11 cellular contexts compared by ENCODE assay signal in genomic region chrX:21946925-21947641, GRCh38. TPM values are rescaled to one million over a fixed set of nuclear protein-coding genes. Genes with fewer than 3 reads are reported as not detected.
DNase-seq lines count a peak whose midpoint lies in the region; ATAC-seq and TF ChIP-seq lines count a peak whose summit lies in the region.
"Had no signal": no experiment of that assay in that cellular context is flagged by ENCODE, and none has a peak within 500 bp of the region (broad histone marks: within the 10 kb centered on the region; RNA-seq: fewer than 3 reads in every experiment).

No MANE protein-coding gene starts in this region.

- H3K27me3 Mint-ChIP-seq in activated T-cell treated with anti-CD3 and anti-CD28 coated beads, Interleukin-2, amount 50 U/mL, for 24 hours = peaks cover 18% of the 10 kb centered on the region
- H3K27me3 Mint-ChIP-seq in activated naive CD8-positive, alpha-beta T cell treated with anti-CD3 and anti-CD28 coated beads for 36 hours = no peaks in the 10 kb centered on the region
- H3K27me3 Mint-ChIP-seq: CD4-positive, alpha-beta memory T cell had no signal

- peaks cover 26% of the 10 kb centered on the region for H3K36me3 Mint-ChIP-seq in activated T-cell treated with anti-CD3 and anti-CD28 coated beads, Interleukin-2, amount 50 U/mL, for 24 hours (ENCODE audit: low read depth)
- H3K36me3 Mint-ChIP-seq in activated naive CD8-positive, alpha-beta T cell treated with anti-CD3 and anti-CD28 coated beads for 36 hours = peaks cover 43% of the 10 kb centered on the region

- TF ChIP-seq CTCF in thoracic aorta (IDR thresholded peaks at IDR 0.05) = no peak
- TF ChIP-seq CTCF in prostate gland (IDR thresholded peaks at IDR 0.05) = no peak
- no peak for TF ChIP-seq CTCF in ascending aorta (IDR thresholded peaks at IDR 0.05)

- H3K4me1 ChIP-seq in iPS-18a (ENCODE audit: control insufficient read depth, low read depth, low read length) = peaks cover 34% of the 10 kb centered on the region
- peaks cover 5 to 71% of the 10 kb centered on the region in 2 donors for H3K4me1 ChIP-seq in thoracic aorta (ENCODE audit: control insufficient read depth in 1 of 2, low read depth in 2 of 2)
- no peaks in the 10 kb centered on the region for H3K4me1 ChIP-seq in prostate gland (replicated peaks)
- peaks cover 0 to 13% of the 10 kb centered on the region in 2 donors for H3K4me1 ChIP-seq in ascending aorta

- H3K27ac ChIP-seq in iPS-18a (ENCODE audit: low read length) (no peak overlapping the region), thoracic aorta (peak overlapping the region in 1 of 2 donors; percentile 55), prostate gland (peak overlapping the region in 1 of 2 donors; percentile 22), ascending aorta (peak overlapping the region in 1 of 2 donors; percentile 53)

- no peak for DNase-seq in activated T-cell treated with anti-CD3 and anti-CD28 coated beads, Interleukin-2, amount 50 U/mL, for 24 hours
- DNase-seq in activated T-cell treated with anti-CD3 and anti-CD28 coated beads for 4 hours (no peak), thoracic aorta (ENCODE audit: low spot score) (no peak), prostate gland (ENCODE audit: low spot score) (no peak), ascending aorta (ENCODE audit: low spot score in 2 of 2) (no peak), superior temporal gyrus (ENCODE audit: extremely low spot score) (no peak)
- DNase-seq in activated naive CD8-positive, alpha-beta T cell treated with anti-CD3 and anti-CD28 coated beads for 36 hours = no peak
- DNase-seq: activated gamma-delta T cell; CD4-positive, alpha-beta memory T cell; NCI-H2081 had no signal

- H3K36me3 ChIP-seq in iPS-18a (ENCODE audit: control insufficient read depth, low read depth, low read length) (peaks cover 3% of the 10 kb centered on the region), thoracic aorta (no peaks in the 10 kb centered on the region), prostate gland (no peaks in the 10 kb centered on the region), ascending aorta (no peaks in the 10 kb centered on the region)

- H3K9me3 Mint-ChIP-seq in activated T-cell treated with anti-CD3 and anti-CD28 coated beads, Interleukin-2, amount 50 U/mL, for 24 hours = no peaks in the 10 kb centered on the region
- H3K9me3 Mint-ChIP-seq in activated naive CD8-positive, alpha-beta T cell treated with anti-CD3 and anti-CD28 coated beads for 36 hours = no peaks in the 10 kb centered on the region

- H3K4me3 ChIP-seq in iPS-18a (ENCODE audit: low read length) (peak overlapping the region; percentile 30), thoracic aorta (peak overlapping the region; percentile 16), prostate gland (no peak overlapping the region), ascending aorta (no peak overlapping the region)

- intact Hi-C loops in prostate gland (cut with DNase I) = no loop called here
- intact Hi-C loops in ascending aorta (cut with DNase I) = no loop called here

- H3K9ac ChIP-seq in iPS-18a (ENCODE audit: low read length) = peak overlapping the region; percentile 10

- no peaks in the 10 kb centered on the region for H3K27me3 ChIP-seq in iPS-18a (ENCODE audit: control insufficient read depth, insufficient read depth, low read length)
- H3K27me3 ChIP-seq in thoracic aorta (replicated peaks; ENCODE audit: insufficient read depth) = no peaks in the 10 kb centered on the region
- no peaks in the 10 kb centered on the region for H3K27me3 ChIP-seq in prostate gland (replicated peaks; ENCODE audit: insufficient read depth)
- H3K27me3 ChIP-seq in ascending aorta = no peaks in the 10 kb centered on the region

- H3K4me3 Mint-ChIP-seq in activated T-cell treated with anti-CD3 and anti-CD28 coated beads, Interleukin-2, amount 50 U/mL, for 24 hours = no peak overlapping the region
- H3K4me3 Mint-ChIP-seq in activated naive CD8-positive, alpha-beta T cell treated with anti-CD3 and anti-CD28 coated beads for 36 hours = peak overlapping the region; percentile 37

- WGBS in prostate gland = 11% methylated on average over 7 of the region's 7 CpGs

- TF ChIP-seq POLR2A in prostate gland (IDR thresholded peaks at IDR 0.05) = no peak

- ATAC-seq in thoracic aorta (ENCODE audit: insufficient number of reproducible peaks, low FRiP score, low read depth) = no peak

- H3K27ac Mint-ChIP-seq in activated T-cell treated with anti-CD3 and anti-CD28 coated beads, Interleukin-2, amount 50 U/mL, for 24 hours = peak overlapping the region; percentile 37
- H3K27ac Mint-ChIP-seq in activated naive CD8-positive, alpha-beta T cell treated with anti-CD3 and anti-CD28 coated beads for 36 hours = no peak overlapping the region

- peaks cover 63% of the 10 kb centered on the region for H3K4me1 Mint-ChIP-seq in activated T-cell treated with anti-CD3 and anti-CD28 coated beads, Interleukin-2, amount 50 U/mL, for 24 hours (ENCODE audit: low read depth)
- H3K4me1 Mint-ChIP-seq in activated naive CD8-positive, alpha-beta T cell treated with anti-CD3 and anti-CD28 coated beads for 36 hours = peaks cover 46% of the 10 kb centered on the region

- H3K9me3 ChIP-seq in iPS-18a (ENCODE audit: control insufficient read depth, low read depth, low read length) (peaks cover 27% of the 10 kb centered on the region), thoracic aorta (no peaks in the 10 kb centered on the region), prostate gland (no peaks in the 10 kb centered on the region), ascending aorta (no peaks in the 10 kb centered on the region)

RNA-seq across cellular contexts. Expression of gene SMS, which starts 6.6 kb away (rescaled TPM):
- 100 to 1,000 TPM; 202 to 206 TPM for total RNA-seq in activated naive CD8-positive, alpha-beta T cell treated with anti-CD3 and anti-CD28 coated beads for 36 hours
- total RNA-seq in thoracic aorta = 10 to 100 TPM; 37.8 to 61.6 TPM
- 100 to 1,000 TPM in 1 of 2 donors, 10 to 100 TPM in 1; 57.0 to 116 TPM for total RNA-seq in prostate gland
- 35.1 TPM for total RNA-seq in ascending aorta

Comparison
In these comparisons a context has a peak if more than half of its experiments do, and no peak if none do; other contexts are left out.
1. H3K4me3 ChIP-seq: peak in iPS-18a (single experiment) and thoracic aorta (single experiment); none in prostate gland (0 of 2) and ascending aorta (0 of 2).